In the genomic region with DNA sequence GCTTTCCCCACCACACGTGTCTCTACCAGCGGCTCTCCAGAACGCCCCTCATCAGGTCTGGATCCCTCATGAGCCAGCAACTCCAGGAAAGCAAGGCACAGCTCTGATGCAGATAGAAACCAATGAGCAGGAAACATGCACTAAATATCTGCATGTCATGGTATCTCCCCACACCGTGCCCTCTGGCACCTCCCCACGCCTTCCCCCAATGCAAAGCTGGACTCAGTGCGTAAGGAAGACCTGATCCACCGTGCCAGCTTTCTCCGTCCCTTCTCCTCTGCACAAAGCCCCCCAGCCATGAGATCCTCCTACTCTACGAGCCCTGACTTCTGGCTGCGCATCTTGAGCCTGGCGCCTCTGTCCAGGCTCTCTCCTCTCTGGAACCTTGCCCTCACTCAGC, we compare ENCODE assay signal across 32 cellular contexts. TPM values are rescaled to one million over a fixed set of nuclear protein-coding genes. Genes with fewer than 3 reads are reported as not detected.
"Had no signal": no experiment of that assay in that cellular context is flagged by ENCODE, and none has a peak within 500 bp of the region (broad histone marks: within the 10 kb centered on the region; RNA-seq: fewer than 3 reads in every experiment).

No MANE protein-coding gene starts in this region.

- H3K36me3 ChIP-seq: ascending aorta, cardiac muscle cell had no signal

- H2AFZ ChIP-seq: PC-9 had no signal

- H3K9me3 Mint-ChIP-seq: activated CD4-positive, alpha-beta T cell treated with anti-CD3 and anti-CD28 coated beads, Interleukin-2, amount 10 ng/mL, durations not matched to agents 24 days and 14 days; activated CD8-positive, alpha-beta T cell treated with anti-CD3 and anti-CD28 coated beads for 36 hours; activated naive CD4-positive, alpha-beta T cell treated with anti-CD3 and anti-CD28 coated beads, Interleukin-2, amount 50 U/mL, for 24 hours; activated naive CD8-positive, alpha-beta T cell treated with anti-CD3 and anti-CD28 coated beads, Interleukin-2, amount 10 ng/mL, durations not matched to agents 7 days and 5 days; activated T-cell treated with anti-CD3 and anti-CD28 coated beads, Interleukin-2, amount 50 U/mL, for 72 hours; activated T-helper 17 cell treated with anti-CD3 and anti-CD28 coated beads, Interleukin-2, amount 50 U/mL, for 72 hours; T-helper 1 cell treated with Interleukin-12 subunit alpha and Interleukin-12 subunit beta and Interleukin-4 antibody, amounts not matched to agents 30 μg/mL and 1 μg/mL, for 36 hours; T-helper 2 cell treated with Interferon-gamma antibody and Interleukin-4, amounts not matched to agents 5 μg/mL and 100 μg/mL, for 36 hours had no signal

- H3K27ac ChIP-seq: ascending aorta, cardiac muscle cell, PC-9 had no signal

- H3K4me3 ChIP-seq: ascending aorta, cardiac muscle cell, K562, PC-9 had no signal

- DNase-seq: activated CD4-positive, alpha-beta T cell treated with anti-CD3 and anti-CD28 coated beads, Interleukin-2, amount 10 ng/mL, durations not matched to agents 24 days and 14 days; activated CD4-positive, alpha-beta T cell treated with anti-CD3 and anti-CD28 coated beads, Interleukin-2, amount 50 U/mL, for 4 hours; activated CD8-positive, alpha-beta T cell treated with anti-CD3 and anti-CD28 coated beads for 36 hours; activated gamma-delta T cell; activated naive CD4-positive, alpha-beta T cell treated with Interleukin-2 at 50 U/mL for 16 hours; activated naive CD8-positive, alpha-beta T cell treated with anti-CD3 and anti-CD28 coated beads, Interleukin-2, amount 10 ng/mL, durations not matched to agents 7 days and 5 days; activated T-cell treated with anti-CD3 and anti-CD28 coated beads, Interleukin-2, amount 50 U/mL, for 1 hour; activated T-cell treated with anti-CD3 and anti-CD28 coated beads, Interleukin-2, amount 50 U/mL, for 72 hours; amygdala; NCI-H1092 treated with DMSO at 0.1 percent for 48 hours; NCI-H1417; NCI-H146; NCI-H187; NCI-H2029 treated with DMSO at 0.1 percent for 48 hours; NCI-H2107; NCI-H2171; NCI-H510A; NCI-H526; NCI-H748 treated with DMSO at 0.1 percent for 48 hours; NK-92 treated with Interleukin-12 subunit alpha and Interleukin-12 subunit beta, amount 100 ng/mL, for 24 hours; PC-9; Right ventricle myocardium superior had no signal

- H3K9me3 ChIP-seq: ascending aorta had no signal

- H3K27me3 ChIP-seq: ascending aorta had no signal

- ATAC-seq: activated CD8-positive, alpha-beta T cell treated with anti-CD3 and anti-CD28 coated beads for 36 hours; activated T-cell treated with anti-CD3 and anti-CD28 coated beads, Interleukin-2, amount 50 U/mL, for 72 hours; activated T-helper 17 cell treated with anti-CD3 and anti-CD28 coated beads, Interleukin-2, amount 50 U/mL, for 72 hours; K562 had no signal

- FAIRE-seq: K562, TTC549 had no signal

- H3K4me1 ChIP-seq: ascending aorta had no signal

- H3K27me3 Mint-ChIP-seq: activated naive CD4-positive, alpha-beta T cell treated with anti-CD3 and anti-CD28 coated beads, Interleukin-2, amount 50 U/mL, for 24 hours had no signal

- H3K4me1 Mint-ChIP-seq: activated CD4-positive, alpha-beta T cell treated with anti-CD3 and anti-CD28 coated beads, Interleukin-2, amount 10 ng/mL, durations not matched to agents 24 days and 14 days; activated naive CD4-positive, alpha-beta T cell treated with anti-CD3 and anti-CD28 coated beads, Interleukin-2, amount 50 U/mL, for 24 hours; activated naive CD8-positive, alpha-beta T cell treated with anti-CD3 and anti-CD28 coated beads, Interleukin-2, amount 10 ng/mL, durations not matched to agents 7 days and 5 days; activated T-helper 17 cell treated with anti-CD3 and anti-CD28 coated beads, Interleukin-2, amount 50 U/mL, for 72 hours had no signal

- H3K4me2 ChIP-seq: PC-9 had no signal

- H3K27ac Mint-ChIP-seq: activated CD4-positive, alpha-beta T cell treated with anti-CD3 and anti-CD28 coated beads, Interleukin-2, amount 10 ng/mL, durations not matched to agents 24 days and 14 days; activated CD8-positive, alpha-beta T cell treated with anti-CD3 and anti-CD28 coated beads for 36 hours; activated naive CD4-positive, alpha-beta T cell treated with anti-CD3 and anti-CD28 coated beads, Interleukin-2, amount 50 U/mL, for 24 hours; activated naive CD8-positive, alpha-beta T cell treated with anti-CD3 and anti-CD28 coated beads, Interleukin-2, amount 10 ng/mL, durations not matched to agents 7 days and 5 days; activated T-cell treated with anti-CD3 and anti-CD28 coated beads, Interleukin-2, amount 50 U/mL, for 72 hours; activated T-helper 17 cell treated with anti-CD3 and anti-CD28 coated beads, Interleukin-2, amount 50 U/mL, for 72 hours; T-helper 1 cell treated with Interleukin-12 subunit alpha and Interleukin-12 subunit beta and Interleukin-4 antibody, amounts not matched to agents 30 μg/mL and 1 μg/mL, for 36 hours; T-helper 2 cell treated with Interferon-gamma antibody and Interleukin-4, amounts not matched to agents 5 μg/mL and 100 μg/mL, for 36 hours had no signal

- H3K4me3 Mint-ChIP-seq: activated CD4-positive, alpha-beta T cell treated with anti-CD3 and anti-CD28 coated beads, Interleukin-2, amount 10 ng/mL, durations not matched to agents 24 days and 14 days; activated CD8-positive, alpha-beta T cell treated with anti-CD3 and anti-CD28 coated beads for 36 hours; activated naive CD4-positive, alpha-beta T cell treated with anti-CD3 and anti-CD28 coated beads, Interleukin-2, amount 50 U/mL, for 24 hours; activated naive CD8-positive, alpha-beta T cell treated with anti-CD3 and anti-CD28 coated beads, Interleukin-2, amount 10 ng/mL, durations not matched to agents 7 days and 5 days; activated T-cell treated with anti-CD3 and anti-CD28 coated beads, Interleukin-2, amount 50 U/mL, for 72 hours; activated T-helper 17 cell treated with anti-CD3 and anti-CD28 coated beads, Interleukin-2, amount 50 U/mL, for 72 hours; T-helper 1 cell treated with Interleukin-12 subunit alpha and Interleukin-12 subunit beta and Interleukin-4 antibody, amounts not matched to agents 30 μg/mL and 1 μg/mL, for 36 hours; T-helper 2 cell treated with Interferon-gamma antibody and Interleukin-4, amounts not matched to agents 5 μg/mL and 100 μg/mL, for 36 hours had no signal

RNA-seq across cellular contexts. Expression of a gene that starts 9.4 kb away (rescaled TPM):
- total RNA-seq: activated CD4-positive, alpha-beta T cell treated with anti-CD3 and anti-CD28 coated beads, Interleukin-2, amount 10 ng/mL, durations not matched to agents 24 days and 14 days; activated CD8-positive, alpha-beta memory T cell treated with anti-CD3 and anti-CD28 coated beads for 36 hours; activated CD8-positive, alpha-beta T cell treated with anti-CD3 and anti-CD28 coated beads for 36 hours; activated naive CD8-positive, alpha-beta T cell treated with anti-CD3 and anti-CD28 coated beads, Interleukin-2, amount 10 ng/mL, durations not matched to agents 7 days and 5 days; activated T-cell treated with anti-CD3 and anti-CD28 coated beads, Interleukin-2, amount 50 U/mL, for 72 hours; activated T-helper 17 cell treated with anti-CD3 and anti-CD28 coated beads, Interleukin-2, amount 50 U/mL, for 72 hours; OCI-LY7; PC-9 had no signal
- polyA plus RNA-seq: K562 had no signal
